24 cellular contexts compared by ENCODE assay signal in genomic region chr4:128579454-128579853, GRCh38.
"Had no signal": no experiment of that assay in that cellular context is flagged by ENCODE, and none has a peak within 500 bp of the region (broad histone marks: within the 10 kb centered on the region; RNA-seq: fewer than 3 reads in every experiment).

No MANE protein-coding gene starts in this region.

- H3K9me3 ChIP-seq: heart right ventricle, left lung, right atrium auricular region, sigmoid colon, testis, tibial artery, upper lobe of left lung had no signal

- H2AFZ ChIP-seq: parathyroid adenoma had no signal

- H3K27ac ChIP-seq: dorsolateral prefrontal cortex, epithelial cell of prostate, heart right ventricle, left lung, neural progenitor cell, parathyroid adenoma, right atrium auricular region, sigmoid colon, testis, tibial artery, upper lobe of left lung had no signal

- ATAC-seq: esophagus mucosa; heart right ventricle; left cardiac atrium; left lung; naive thymus-derived CD4-positive, alpha-beta T cell; stimulated activated memory B cell treated with anti-CD40 and anti-IgM and Interleukin-4, amounts not matched to agents 10 μg/mL and 1 μg/mL and 100 μg/mL, for 72 hours; stimulated activated naive CD8-positive, alpha-beta T cell treated with anti-CD3 and anti-CD28 coated beads, Interleukin-15, Interleukin-2, amounts not matched to agents 100 U/mL and 50 U/mL, for 24 hours had no signal

- H3K79me2 ChIP-seq: parathyroid adenoma had no signal

- H3K4me1 ChIP-seq: left lung, parathyroid adenoma, testis, tibial artery had no signal

- H3K4me3 ChIP-seq: dorsolateral prefrontal cortex, heart right ventricle, left lung, neural progenitor cell, right atrium auricular region, sigmoid colon, testis, tibial artery, upper lobe of left lung had no signal

- H3K27me3 ChIP-seq: dorsolateral prefrontal cortex, heart right ventricle, left lung, neural progenitor cell, right atrium auricular region, sigmoid colon, testis, tibial artery, upper lobe of left lung had no signal

- H3K36me3 ChIP-seq: heart right ventricle, left lung, neural progenitor cell, right atrium auricular region, sigmoid colon, tibial artery, upper lobe of left lung had no signal

- DNase-seq: dorsolateral prefrontal cortex; effector CD4-positive, alpha-beta T cell; foreskin melanocyte; glutamatergic neuron; heart right ventricle; hippocampal formation; left cardiac atrium; left lung; mesenchymal stem cell; midbrain; naive thymus-derived CD4-positive, alpha-beta T cell; sigmoid colon; stimulated activated CD4-positive, alpha-beta T cell treated with anti-CD3 and anti-CD28 coated beads, Interleukin-4, amount 100 ng/mL, for 4 hours; stimulated activated naive CD8-positive, alpha-beta T cell treated with anti-CD3 and anti-CD28 coated beads, Interleukin-15, Interleukin-2, amounts not matched to agents 100 U/mL and 50 U/mL, for 24 hours; substantia nigra; testis; tibial artery; upper lobe of left lung had no signal

- H3K9ac ChIP-seq: neural progenitor cell, parathyroid adenoma had no signal
